In genomic region chr15:75029378-75030022, GRCh38 we compare ENCODE assay signal across 8 cellular contexts. TPM values are rescaled to one million over a fixed set of nuclear protein-coding genes. Genes with fewer than 3 reads are reported as not detected.
DNase-seq lines count a peak whose midpoint lies in the region; ATAC-seq and TF ChIP-seq lines count a peak whose summit lies in the region.

No MANE protein-coding gene starts in this region.

- in situ Hi-C loops in T47D (cut with HindIII; ENCODE audit: low pct_unique_long_range_greater_than_20kb, low sequenced_read_pairs), result no loop called here

- H3K9me3 Mint-ChIP-seq in HFFc6 (no peaks in the 10 kb centered on the region), activated B cell treated with CpG ODN at 0.5 μM for 24 hours (no peaks in the 10 kb centered on the region), immature natural killer cell (no peaks in the 10 kb centered on the region)

- H3K27ac Mint-ChIP-seq in HFFc6 (peak overlapping the region; percentile 93), activated B cell treated with CpG ODN at 0.5 μM for 24 hours (no peak overlapping the region), immature natural killer cell (peak overlapping the region in 3 of 6 donors; percentile 21 to 85 (median 56))

- ATAC-seq in activated B cell treated with CpG ODN at 0.5 μM for 24 hours (ENCODE audit: low read depth), result peak; percentile 95
- ATAC-seq in HG02981 (IDR thresholded peaks at IDR 0.05; ENCODE audit: unreplicated experiment), result no peak

- peak overlapping the region; percentile 84 for H3K4me3 Mint-ChIP-seq in HFFc6
- H3K4me3 Mint-ChIP-seq in activated B cell treated with CpG ODN at 0.5 μM for 24 hours, result peak overlapping the region; percentile 61
- peak overlapping the region in 1 of 5 donors; percentile 56 for H3K4me3 Mint-ChIP-seq in immature natural killer cell

- H3K27me3 Mint-ChIP-seq in HFFc6 (ENCODE audit: insufficient read depth) (peaks cover 1% of the 10 kb centered on the region), activated B cell treated with CpG ODN at 0.5 μM for 24 hours (no peaks in the 10 kb centered on the region), immature natural killer cell (ENCODE audit: low read depth in 3 of 3) (peaks cover 0 to 2% (median 0%) of the 10 kb centered on the region in 3 donors)

- peaks cover 29% of the 10 kb centered on the region for H3K4me1 Mint-ChIP-seq in HFFc6 (ENCODE audit: low read depth)
- peaks cover 20% of the 10 kb centered on the region for H3K4me1 Mint-ChIP-seq in activated B cell treated with CpG ODN at 0.5 μM for 24 hours
- peaks cover 17 to 19% of the 10 kb centered on the region in 2 donors for H3K4me1 Mint-ChIP-seq in immature natural killer cell

- DNase-seq in D341Med (ENCODE audit: low spot score), result peak; percentile 87
- DNase-seq in HFFc6, result peak; percentile 84
- DNase-seq in NCI-H2196 treated with DMSO at 0.1 percent for 48 hours (lab: John Stamatoyannopoulos, UW; ENCODE audit: unreplicated experiment), result peak; percentile 37
- DNase-seq in activated B cell treated with CpG ODN at 0.5 μM for 24 hours, result peak; percentile 82
- peak; percentile 57 to 82 for DNase-seq in T47D (ENCODE audit: low read depth in 1 of 2, low spot score in 1 of 2)
- peak; percentile 81 to 82 (median 81) for DNase-seq in immature natural killer cell
- peak; percentile 85 for DNase-seq in smooth muscle cell of the brain vasculature (ENCODE audit: low read depth, low spot score)

- POLR2A ChIA-PET in activated B cell treated with CpG ODN at 0.5 μM for 24 hours (lab: Charles Lee), result interaction anchor here (1.1 to 1.6 kb wide), 4 partner anchors 9 to 174 kb away, joined by 3 to 20 read pairs (median 8); partner anchors contain the start of gene C15orf39

- intact Hi-C loops in activated B cell treated with CpG ODN at 0.5 μM for 24 hours (cut with micrococcal nuclease), result loop anchor here (1.0 to 10.0 kb wide), 5 partner anchors 14 to 654 kb away; no protein-coding TSS in a partner anchor

- H3K36me3 Mint-ChIP-seq in HFFc6 (ENCODE audit: low read depth) (no peaks in the 10 kb centered on the region), activated B cell treated with CpG ODN at 0.5 μM for 24 hours (ENCODE audit: low read depth) (peaks cover 2% of the 10 kb centered on the region), immature natural killer cell (peaks cover 0 to 7% (median 4%) of the 10 kb centered on the region in 3 donors)

- CTCF ChIA-PET in activated B cell treated with CpG ODN at 0.5 μM for 24 hours (lab: Charles Lee), result interaction anchor here (0.7 to 4.0 kb wide), 16 partner anchors 8 to 339 kb away, joined by 3 to 62 read pairs (median 4); partner anchors contain the start of genes C15orf39, MAN2C1 and SCAMP5

- TF ChIP-seq CTCF in HFFc6 (IDR thresholded peaks at IDR 0.05) (peak; percentile 98), activated B cell treated with CpG ODN at 0.5 μM for 24 hours (IDR thresholded peaks at IDR 0.05) (no peak)

RNA-seq across cellular contexts. Expression of gene PPCDC, which starts 6.1 kb away (rescaled TPM):
- 10 to 100 TPM in 5 of 6 experiments, 1 to 10 TPM in 1; 9.8 to 12.3 (median 11.2) TPM for total RNA-seq in HFFc6 (2021; fragmentation: NEBNext Ultra II Directional; extraction: Animal tissue kit (Norgen Biotek cat#: 25700))
- total RNA-seq in activated B cell treated with CpG ODN at 0.5 μM for 24 hours, result 13.5 and 16.6 TPM in 2 replicates
- polyA plus RNA-seq in immature natural killer cell, result 10 to 100 TPM; 20.8 to 23.9 (median 23.1) TPM

RNA-seq across cellular contexts. Expression of gene SCAMP5, which starts 34.1 kb away (rescaled TPM):
- 10 to 100 TPM in 2 of 6 experiments, 1 to 10 TPM in 4; 6.4 to 11.2 (median 6.9) TPM for total RNA-seq in HFFc6 (2021; fragmentation: NEBNext Ultra II Directional; extraction: Animal tissue kit (Norgen Biotek cat#: 25700))
- total RNA-seq in activated B cell treated with CpG ODN at 0.5 μM for 24 hours, result 0.44 and 0.62 TPM in 2 replicates
- not detected for polyA plus RNA-seq in immature natural killer cell

Comparison
In these comparisons a context has a peak if more than half of its experiments do, and no peak if none do; other contexts are left out.
1. DNase-seq: peak in every context shown above with its lines; median percentile 87 in D341Med; 85 in smooth muscle cell of the brain vasculature; 84 in HFFc6; 82 in activated B cell treated with CpG ODN at 0.5 μM for 24 hours; 81 in immature natural killer cell; 70 in T47D; 37 in NCI-H2196 treated with DMSO at 0.1 percent for 48 hours.